Comparison of ENCODE assay signal across 4 cellular contexts in genomic region chr4:184976348-184976747, GRCh38. TPM values are rescaled to one million over a fixed set of nuclear protein-coding genes. Genes with fewer than 3 reads are reported as not detected.
"Had no signal": no experiment of that assay in that cellular context is flagged by ENCODE, and none has a peak within 500 bp of the region (broad histone marks: within the 10 kb centered on the region; RNA-seq: fewer than 3 reads in every experiment).

No MANE protein-coding gene starts in this region.

RNA-seq across cellular contexts. Expression of gene HELT, which starts 41.9 kb away (rescaled TPM):
- total RNA-seq: LHCN-M2, M059J, MCF 10A, NCI-H460 had no signal
